ENCODE assay signal across 16 cellular contexts in genomic region chr10:77965294-77965693, GRCh38. TPM values are rescaled to one million over a fixed set of nuclear protein-coding genes. Genes with fewer than 3 reads are reported as not detected.
DNase-seq lines count a peak whose midpoint lies in the region; ATAC-seq and TF ChIP-seq lines count a peak whose summit lies in the region.
"Had no signal": no experiment of that assay in that cellular context is flagged by ENCODE, and none has a peak within 500 bp of the region (broad histone marks: within the 10 kb centered on the region; RNA-seq: fewer than 3 reads in every experiment).

No MANE protein-coding gene starts in this region.

- peak; percentile 63; the same call in 2 of the 3 replicates for ATAC-seq in RWPE2 (ENCODE audit: low read depth)
- ATAC-seq in HG02763 (IDR thresholded peaks at IDR 0.05; ENCODE audit: unreplicated experiment), result no peak
- ATAC-seq: left cardiac atrium; naive thymus-derived CD4-positive, alpha-beta T cell had no signal

- H3K27me3 ChIP-seq in ACC112 (ENCODE audit: insufficient read depth, low read length) (no peaks in the 10 kb centered on the region), RWPE2 (ENCODE audit: insufficient read depth, poor library complexity, severe bottlenecking) (no peaks in the 10 kb centered on the region)
- H3K27me3 ChIP-seq: suprapubic skin had no signal

- peaks cover 5% of the 10 kb centered on the region for H3K9me3 ChIP-seq in RWPE2 (ENCODE audit: severe bottlenecking)
- H3K9me3 ChIP-seq: suprapubic skin had no signal

- H3K79me2 ChIP-seq in ACC112 (ENCODE audit: control insufficient read depth, insufficient read depth, low read length, unreplicated experiment), result no peaks in the 10 kb centered on the region

- peak; percentile 87 for DNase-seq in EL
- DNase-seq in RWPE2 (ENCODE audit: low spot score), result no peak
- peak; percentile 84 for DNase-seq in fibroblast of gingiva (ENCODE audit: low read depth)
- DNase-seq in dermis blood vessel endothelial cell, result no peak
- no peak for DNase-seq in NCI-H2029 treated with DMSO at 0.1 percent for 48 hours (lab: John Stamatoyannopoulos, UW)
- DNase-seq in superior temporal gyrus (ENCODE audit: extremely low spot score), result no peak
- DNase-seq: glutamatergic neuron; Kasumi-1; left cardiac atrium; naive thymus-derived CD4-positive, alpha-beta T cell; NCI-H2171 treated with DMSO at 0.1 percent for 48 hours; retina had no signal

- no peak overlapping the region for H2AFZ ChIP-seq in ACC112 (ENCODE audit: low read length, unreplicated experiment)

- H3K4me3 ChIP-seq in ACC112 (ENCODE audit: low read depth, low read length) (no peak overlapping the region), RWPE2 (ENCODE audit: severe bottlenecking) (no peak overlapping the region)
- H3K4me3 ChIP-seq: coronary artery, suprapubic skin had no signal

- H3K4me1 ChIP-seq in ACC112 (ENCODE audit: control insufficient read depth, insufficient read depth, low read length, unreplicated experiment) (peaks cover 10% of the 10 kb centered on the region), RWPE2 (ENCODE audit: insufficient read depth, poor library complexity, severe bottlenecking) (peaks cover 3% of the 10 kb centered on the region)
- H3K4me1 ChIP-seq: suprapubic skin had no signal

- H3K27ac ChIP-seq in ACC112 (ENCODE audit: low read depth, low read length), result peak overlapping the region; percentile 18; the same call in 1 of the 2 replicates
- H3K27ac ChIP-seq in RWPE2 (ENCODE audit: poor library complexity, severe bottlenecking), result no peak overlapping the region
- H3K27ac ChIP-seq: coronary artery, suprapubic skin had no signal

- TF ChIP-seq CTCF in RWPE2 (IDR thresholded peaks at IDR 0.05; ENCODE audit: poor library complexity, severe bottlenecking), result no peak

- H3K36me3 ChIP-seq in ACC112 (ENCODE audit: insufficient read depth, low read length) (no peaks in the 10 kb centered on the region), RWPE2 (ENCODE audit: low read depth) (no peaks in the 10 kb centered on the region)
- H3K36me3 ChIP-seq: suprapubic skin had no signal

RNA-seq across cellular contexts. Expression of gene DLG5, which starts 38.7 kb away (rescaled TPM):
- total RNA-seq in dermis blood vessel endothelial cell, result 7.8 and 11.1 TPM in 2 replicates

Comparison
In these comparisons a context has a peak if more than half of its experiments do, and no peak if none do; other contexts are left out.
1. DNase-seq: peak in EL (single experiment) and fibroblast of gingiva (single experiment); none in RWPE2 (single experiment), dermis blood vessel endothelial cell (single experiment), NCI-H2029 treated with DMSO at 0.1 percent for 48 hours (single experiment) and superior temporal gyrus (single experiment).